25 cellular contexts compared by ENCODE assay signal in genomic region chr20:19407731-19408130, GRCh38.
DNase-seq lines count a peak whose midpoint lies in the region; ATAC-seq and TF ChIP-seq lines count a peak whose summit lies in the region.
"Had no signal": no experiment of that assay in that cellular context is flagged by ENCODE, and none has a peak within 500 bp of the region (broad histone marks: within the 10 kb centered on the region; RNA-seq: fewer than 3 reads in every experiment).

No MANE protein-coding gene starts in this region.

- H3K27me3 Mint-ChIP-seq in mesothelial cell of epicardium (ENCODE audit: low read depth) = no peaks in the 10 kb centered on the region

- H3K36me3 Mint-ChIP-seq in mesothelial cell of epicardium = no peaks in the 10 kb centered on the region
- no peaks in the 10 kb centered on the region for H3K36me3 Mint-ChIP-seq in activated naive CD4-positive, alpha-beta T cell treated with anti-CD3 and anti-CD28 coated beads, Interleukin-2, amount 50 U/mL, for 72 hours
- H3K36me3 Mint-ChIP-seq: naive thymus-derived CD8-positive, alpha-beta T cell had no signal

- H3K4me3 ChIP-seq in AG10803 (ENCODE audit: low read length) (no peak overlapping the region), choroid plexus epithelial cell (ENCODE audit: low read depth, low read length) (no peak overlapping the region), esophagus muscularis mucosa (no peak overlapping the region)
- H3K4me3 ChIP-seq: esophagus squamous epithelium, gastroesophageal sphincter, pancreas, SJSA1 had no signal

- TF ChIP-seq EP300 in esophagus muscularis mucosa (IDR thresholded peaks at IDR 0.05) = no peak

- H3K4me3 Mint-ChIP-seq in mesothelial cell of epicardium = no peak overlapping the region
- H3K4me3 Mint-ChIP-seq: activated CD4-positive, alpha-beta T cell treated with anti-CD3 and anti-CD28 coated beads for 36 hours; naive thymus-derived CD8-positive, alpha-beta T cell had no signal

- peak overlapping the region; percentile 64 for H3K27ac Mint-ChIP-seq in mesothelial cell of epicardium
- H3K27ac Mint-ChIP-seq in activated naive CD4-positive, alpha-beta T cell treated with anti-CD3 and anti-CD28 coated beads, Interleukin-2, amount 50 U/mL, for 72 hours = no peak overlapping the region
- H3K27ac Mint-ChIP-seq: activated CD4-positive, alpha-beta T cell treated with anti-CD3 and anti-CD28 coated beads for 36 hours; naive thymus-derived CD8-positive, alpha-beta T cell had no signal

- peaks cover 4% of the 10 kb centered on the region for H3K9me3 Mint-ChIP-seq in mesothelial cell of epicardium
- H3K9me3 Mint-ChIP-seq in activated naive CD4-positive, alpha-beta T cell treated with anti-CD3 and anti-CD28 coated beads, Interleukin-2, amount 50 U/mL, for 72 hours = peaks cover 4 to 18% of the 10 kb centered on the region in 2 donors

- no peak for TF ChIP-seq POLR2A in esophagus muscularis mucosa (IDR thresholded peaks at IDR 0.05; ENCODE audit: low read depth)

- no peaks in the 10 kb centered on the region for H3K27me3 ChIP-seq in esophagus muscularis mucosa
- H3K27me3 ChIP-seq: esophagus squamous epithelium, gastroesophageal sphincter, pancreas, SJSA1 had no signal

- no peaks in the 10 kb centered on the region for H3K4me1 ChIP-seq in esophagus muscularis mucosa
- H3K4me1 ChIP-seq: gastroesophageal sphincter, pancreas, SJSA1 had no signal

- TF ChIP-seq CTCF in AG10803 (conservative IDR thresholded peaks at IDR 0.05; ENCODE audit: low read length) = no peak
- no peak for TF ChIP-seq CTCF in choroid plexus epithelial cell (conservative IDR thresholded peaks at IDR 0.05; ENCODE audit: low read depth, low read length)
- no peak for TF ChIP-seq CTCF in mesothelial cell of epicardium (IDR thresholded peaks at IDR 0.05; ENCODE audit: unreplicated experiment)
- TF ChIP-seq CTCF in esophagus muscularis mucosa (IDR thresholded peaks at IDR 0.05) = no peak

- 59% methylated on average over 4 of the region's 4 CpGs for WGBS in esophagus muscularis mucosa

- intact Hi-C loops in esophagus muscularis mucosa (cut with DNase I) = no loop called here

- no peak for ATAC-seq in activated naive CD4-positive, alpha-beta T cell treated with anti-CD3 and anti-CD28 coated beads, Interleukin-2, amount 50 U/mL, for 72 hours
- no peak for ATAC-seq in GM19397 (IDR thresholded peaks at IDR 0.05; ENCODE audit: unreplicated experiment)
- ATAC-seq: activated CD4-positive, alpha-beta T cell treated with anti-CD3 and anti-CD28 coated beads for 36 hours; gastroesophageal sphincter; naive thymus-derived CD8-positive, alpha-beta T cell; pancreas had no signal

- H3K36me3 ChIP-seq in esophagus muscularis mucosa = no peaks in the 10 kb centered on the region
- H3K36me3 ChIP-seq: esophagus squamous epithelium, gastroesophageal sphincter, pancreas, SJSA1 had no signal

- no peak overlapping the region for H3K27ac ChIP-seq in esophagus muscularis mucosa (replicated peaks in 1 of 4)
- H3K27ac ChIP-seq: gastroesophageal sphincter, pancreas, SJSA1 had no signal

- peaks cover 44% of the 10 kb centered on the region for H3K4me1 Mint-ChIP-seq in mesothelial cell of epicardium
- H3K4me1 Mint-ChIP-seq: activated CD4-positive, alpha-beta T cell treated with anti-CD3 and anti-CD28 coated beads for 36 hours; naive thymus-derived CD8-positive, alpha-beta T cell had no signal

- no peaks in the 10 kb centered on the region for H3K9me3 ChIP-seq in esophagus muscularis mucosa
- H3K9me3 ChIP-seq: esophagus squamous epithelium, gastroesophageal sphincter, pancreas, SJSA1 had no signal

- DNase-seq in AG10803 (ENCODE audit: low read depth) = peak; percentile 16
- peak; percentile 16 for DNase-seq in HT-29 (ENCODE audit: low spot score)
- DNase-seq in choroid plexus epithelial cell (ENCODE audit: low read depth) = peak; percentile 31
- no peak for DNase-seq in mesothelial cell of epicardium (ENCODE audit: low spot score in 2 of 2, unreplicated experiment in 2 of 2)
- DNase-seq in esophagus muscularis mucosa (ENCODE audit: extremely low spot score) = no peak
- no peak for DNase-seq in cortex of kidney (lab: John Stamatoyannopoulos, UW)
- no peak for DNase-seq in activated naive CD4-positive, alpha-beta T cell treated with anti-CD3 and anti-CD28 coated beads, Interleukin-2, amount 50 U/mL, for 72 hours (ENCODE audit: low spot score in 2 of 2)
- DNase-seq: activated CD4-positive, alpha-beta T cell treated with anti-CD3 and anti-CD28 coated beads for 36 hours; activated naive CD4-positive, alpha-beta T cell treated with anti-CD3 and anti-CD28 coated beads, Interleukin-2, amount 50 U/mL, for 16 hours; activated T-cell treated with anti-CD3 and anti-CD28 coated beads, Interleukin-2, amount 50 U/mL, for 48 hours; cerebellar nuclear complex; effector CD4-positive, alpha-beta T cell; esophagus squamous epithelium; KG1; kidney glomerular epithelial cell; naive thymus-derived CD8-positive, alpha-beta T cell; NCI-H1092 treated with DMSO at 0.1 percent for 48 hours; NCI-H1930; NCI-H345; NCI-H82; OCI-M1; pancreas had no signal

Comparison
In these comparisons a context has a peak if more than half of its experiments do, and no peak if none do; other contexts are left out.
1. DNase-seq: peak in AG10803 (single experiment), HT-29 (single experiment) and choroid plexus epithelial cell (single experiment); none in mesothelial cell of epicardium (0 of 2), esophagus muscularis mucosa (single experiment), cortex of kidney (single experiment) and activated naive CD4-positive, alpha-beta T cell treated with anti-CD3 and anti-CD28 coated beads, Interleukin-2, amount 50 U/mL, for 72 hours (0 of 2).